ENCODE assay signal across 9 cellular contexts in genomic region chr1:177440821-177441220, GRCh38.
"Had no signal": no experiment of that assay in that cellular context is flagged by ENCODE, and none has a peak within 500 bp of the region (broad histone marks: within the 10 kb centered on the region; RNA-seq: fewer than 3 reads in every experiment).

No MANE protein-coding gene starts in this region.

- H3K4me1 Mint-ChIP-seq: GM23338, H9 had no signal

- H3K27ac ChIP-seq: GM23248 had no signal

- H3K9me3 Mint-ChIP-seq: GM23338, H9 had no signal

- H3K4me3 Mint-ChIP-seq: GM23338, H9, HFFc6 had no signal

- H3K4me3 ChIP-seq: GM23248, GM23338, HAP-1 had no signal

- ATAC-seq: GM23338, HCT116 had no signal

- H3K27ac Mint-ChIP-seq: GM23338, H9, HFFc6 had no signal

- DNase-seq: GM23248, GOT3, H7, H9, HCEC 1CT, HFFc6 had no signal
